ENCODE assay signal across 8 cellular contexts in genomic region chr14:88562831-88563686, GRCh38.
A peak's percentile ranks its signal among the peaks of the same experiment; 100 is the strongest.
DNase-seq lines count a peak whose midpoint lies in the region; ATAC-seq and TF ChIP-seq lines count a peak whose summit lies in the region.

TSS of gene ZC3H14 (plus strand) at chr14:88563037. CDS start at chr14:88563134, 97 bp downstream.

- ATAC-seq in HG03175 (IDR thresholded peaks at IDR 0.05; ENCODE audit: unreplicated experiment) = peak; percentile 95

- H3K4me3 ChIP-seq in AG10803 (ENCODE audit: low read length) = peak within 1 kb of the TSS; percentile 87

- TF ChIP-seq POLR2A in GM18951 (IDR thresholded peaks at IDR 0.05; ENCODE audit: extremely low read depth, insufficient read depth, insufficient read length) = peak; percentile 80

- no peak for TF ChIP-seq CTCF in AG10803 (conservative IDR thresholded peaks at IDR 0.05; ENCODE audit: low read length)

- DNase-seq in AG10803 (ENCODE audit: low read depth) = peak; percentile 80
- peak; percentile 80 for DNase-seq in NCI-H345 treated with DMSO at 0.1 percent for 48 hours (lab: John Stamatoyannopoulos, UW; ENCODE audit: unreplicated experiment)
- DNase-seq in activated CD4-positive, CD25-positive, alpha-beta regulatory T cell treated with anti-CD3 and anti-CD28 coated beads, Interleukin-2, amount 50 U/mL, for 16 hours (ENCODE audit: low read depth, low spot score) = peak; percentile 69
- DNase-seq in central memory CD4-positive, alpha-beta T cell = peak; percentile 87
- peak; percentile 93 for DNase-seq in islet precursor cell
- peak; percentile 80 to 81 for DNase-seq in stimulated activated CD4-positive, alpha-beta T cell treated with anti-CD3 and anti-CD28 coated beads, Interleukin-15, amount 100 ng/mL, for 1 hour (ENCODE audit: low read depth in 1 of 2, low spot score in 1 of 2)

- in situ Hi-C loops in GM18951 (cut with MboI; ENCODE audit: low sequenced_read_pairs, unreplicated experiment) = no loop called here

Comparison
In these comparisons a context has a peak if more than half of its experiments do, and no peak if none do; other contexts are left out.
1. Peak in every context shown above with its lines: DNase-seq, ATAC-seq and H3K4me3 ChIP-seq.